ENCODE assay signal across 2 cellular contexts in genomic region chr3:67531149-67532101, GRCh38.
A peak's percentile ranks its signal among the peaks of the same experiment; 100 is the strongest.
TF ChIP-seq lines count a peak whose summit lies in the region.

No MANE protein-coding gene starts in this region.

TF ChIP-seq in IMR-90, 13 proteins besides CTCF, POLR2A, EP300 and RAD21:
- TF ChIP-seq BHLHE40 (IDR thresholded peaks at IDR 0.05; ENCODE audit: low read depth, low read length) (no peak), SMC3 (IDR thresholded peaks at IDR 0.05; ENCODE audit: low read depth, low read length) (no peak), RCOR1 (IDR thresholded peaks at IDR 0.05; ENCODE audit: insufficient replicate concordance, low read length) (no peak), RFX5 (IDR thresholded peaks at IDR 0.05; ENCODE audit: low read depth, low read length) (no peak), MAZ (IDR thresholded peaks at IDR 0.05; ENCODE audit: borderline replicate concordance, low read depth, low read length) (no peak), MXI1 (IDR thresholded peaks at IDR 0.05; ENCODE audit: borderline replicate concordance, low read depth, low read length) (no peak), ELK1 (IDR thresholded peaks at IDR 0.05; ENCODE audit: borderline replicate concordance, low read depth, low read length) (no peak), USF2 (IDR thresholded peaks at IDR 0.05; ENCODE audit: low read depth, low read length) (no peak)

TF ChIP-seq in endothelial cell of umbilical vein, 7 proteins besides CTCF, POLR2A, EP300 and RAD21:
- no peak for TF ChIP-seq MAX (IDR thresholded peaks at IDR 0.05; ENCODE audit: insufficient read depth, insufficient read length)
- peak; percentile 11 for TF ChIP-seq GATA2 (IDR thresholded peaks at IDR 0.05; ENCODE audit: insufficient read depth, insufficient read length, low read depth, low read length)
